In genomic region chr6:149389509-149390297, GRCh38 we compare ENCODE assay signal across 29 cellular contexts. TPM values are rescaled to one million over a fixed set of nuclear protein-coding genes. Genes with fewer than 3 reads are reported as not detected.
DNase-seq lines count a peak whose midpoint lies in the region; ATAC-seq, FAIRE-seq and TF ChIP-seq lines count a peak whose summit lies in the region.
"Had no signal": no experiment of that assay in that cellular context is flagged by ENCODE, and none has a peak within 500 bp of the region (broad histone marks: within the 10 kb centered on the region; RNA-seq: fewer than 3 reads in every experiment).

No MANE protein-coding gene starts in this region.

- H3K4me1 Mint-ChIP-seq in activated T-cell treated with anti-CD3 and anti-CD28 coated beads, Interleukin-2, amount 50 U/mL, for 72 hours (ENCODE audit: low read depth), result peaks cover 84% of the 10 kb centered on the region
- peaks cover 68% of the 10 kb centered on the region for H3K4me1 Mint-ChIP-seq in stimulated activated effector memory CD8-positive, alpha-beta T cell treated with anti-CD3 and anti-CD28 coated beads, Interleukin-12 subunit alpha, Interleukin-12 subunit beta, amount 100 ng/mL, for 72 hours

- H3K36me3 ChIP-seq in heart left ventricle, result peaks cover 0 to 18% (median 0%) of the 10 kb centered on the region in 9 donors
- H3K36me3 ChIP-seq: uterus had no signal

- H3K27ac Mint-ChIP-seq in activated T-cell treated with anti-CD3 and anti-CD28 coated beads, Interleukin-2, amount 50 U/mL, for 72 hours, result peak overlapping the region; percentile 63
- peak overlapping the region; percentile 32 for H3K27ac Mint-ChIP-seq in stimulated activated effector memory CD8-positive, alpha-beta T cell treated with anti-CD3 and anti-CD28 coated beads, Interleukin-12 subunit alpha, Interleukin-12 subunit beta, amount 100 ng/mL, for 72 hours
- H3K27ac Mint-ChIP-seq: activated naive CD8-positive, alpha-beta T cell treated with anti-CD3 and anti-CD28 coated beads, Interleukin-2, amount 50 U/mL, for 24 hours had no signal

- H3K9me3 Mint-ChIP-seq in activated T-cell treated with anti-CD3 and anti-CD28 coated beads, Interleukin-2, amount 50 U/mL, for 72 hours, result peaks cover 6 to 8% of the 10 kb centered on the region in 2 donors
- H3K9me3 Mint-ChIP-seq in stimulated activated effector memory CD8-positive, alpha-beta T cell treated with anti-CD3 and anti-CD28 coated beads, Interleukin-12 subunit alpha, Interleukin-12 subunit beta, amount 100 ng/mL, for 72 hours, result peaks cover 7% of the 10 kb centered on the region

- no peaks in the 10 kb centered on the region for H3K27me3 ChIP-seq in heart left ventricle
- H3K27me3 ChIP-seq: body of pancreas, gastroesophageal sphincter, testis, uterus had no signal

- peak in 1 of 2 donors; percentile 14 for DNase-seq in activated T-cell treated with anti-CD3 and anti-CD28 coated beads, Interleukin-2, amount 50 U/mL, for 72 hours
- no peak for DNase-seq in activated T-cell treated with anti-CD3 and anti-CD28 coated beads for 4 hours
- DNase-seq in NCI-H226, result peak; percentile 12
- DNase-seq in stimulated activated effector memory CD8-positive, alpha-beta T cell treated with anti-CD3 and anti-CD28 coated beads, Interleukin-12 subunit alpha, Interleukin-12 subunit beta, amount 100 ng/mL, for 72 hours (ENCODE audit: low spot score in 2 of 2), result no peak
- DNase-seq in AML-193 (lab: John Stamatoyannopoulos, UW), result no peak
- no peak for DNase-seq in heart left ventricle
- no peak for DNase-seq in D341Med (ENCODE audit: low spot score)
- DNase-seq: activated naive CD8-positive, alpha-beta T cell treated with anti-CD3 and anti-CD28 coated beads, Interleukin-2, amount 50 U/mL, for 24 hours; body of pancreas; cerebellar nuclear complex; HCEC 1CT; hypothalamus; left ventricle myocardium inferior; naive B cell; NCI-H1092 treated with DMSO at 0.1 percent for 48 hours; NCI-H2081; NCI-H345; NCI-H82; nucleus accumbens; OCI-M1; stimulated activated CD4-positive, alpha-beta T cell treated with anti-CD3 and anti-CD28 coated beads, Interleukin-2, amount 100 ng/mL, for 24 hours; testis; uterus had no signal

- TF ChIP-seq CTCF in heart left ventricle (IDR thresholded peaks at IDR 0.05), result no peak

- FAIRE-seq in endometrium (lab: Jason Lieb, UNC), result peak; percentile 68
- FAIRE-seq: HepG2 had no signal

- H3K27ac ChIP-seq in heart left ventricle, result no peak overlapping the region
- H3K27ac ChIP-seq: body of pancreas, gastroesophageal sphincter, left ventricle myocardium inferior, testis had no signal

- WGBS in heart left ventricle, 4 donors, result 84 to 95% (median 87%) methylated on average over 3 of the region's 3 CpGs

- peaks cover 0 to 16% (median 4%) of the 10 kb centered on the region in 12 donors for H3K4me1 ChIP-seq in heart left ventricle
- H3K4me1 ChIP-seq: testis, uterus had no signal

- H3K9me3 ChIP-seq in heart left ventricle, result peaks cover 0 to 4% (median 0%) of the 10 kb centered on the region in 12 donors
- H3K9me3 ChIP-seq: body of pancreas, gastroesophageal sphincter, testis, uterus had no signal

- H3K27me3 Mint-ChIP-seq in activated T-cell treated with anti-CD3 and anti-CD28 coated beads, Interleukin-2, amount 50 U/mL, for 72 hours (ENCODE audit: low read depth), result no peaks in the 10 kb centered on the region
- H3K27me3 Mint-ChIP-seq: activated naive CD8-positive, alpha-beta T cell treated with anti-CD3 and anti-CD28 coated beads, Interleukin-2, amount 50 U/mL, for 24 hours; naive B cell had no signal

- H3K4me3 ChIP-seq in heart left ventricle, result no peak overlapping the region
- H3K4me3 ChIP-seq: body of pancreas, gastroesophageal sphincter, left ventricle myocardium inferior, smooth muscle cell, testis, uterus had no signal

- H3K36me3 Mint-ChIP-seq in activated T-cell treated with anti-CD3 and anti-CD28 coated beads, Interleukin-2, amount 50 U/mL, for 72 hours (ENCODE audit: insufficient read depth in 2 of 2), result peaks cover 28 to 66% of the 10 kb centered on the region in 2 donors
- H3K36me3 Mint-ChIP-seq in stimulated activated effector memory CD8-positive, alpha-beta T cell treated with anti-CD3 and anti-CD28 coated beads, Interleukin-12 subunit alpha, Interleukin-12 subunit beta, amount 100 ng/mL, for 72 hours, result peaks cover 100% of the 10 kb centered on the region

- no peak overlapping the region for H3K4me3 Mint-ChIP-seq in activated T-cell treated with anti-CD3 and anti-CD28 coated beads, Interleukin-2, amount 50 U/mL, for 72 hours
- no peak overlapping the region for H3K4me3 Mint-ChIP-seq in stimulated activated effector memory CD8-positive, alpha-beta T cell treated with anti-CD3 and anti-CD28 coated beads, Interleukin-12 subunit alpha, Interleukin-12 subunit beta, amount 100 ng/mL, for 72 hours
- H3K4me3 Mint-ChIP-seq: activated naive CD8-positive, alpha-beta T cell treated with anti-CD3 and anti-CD28 coated beads, Interleukin-2, amount 50 U/mL, for 24 hours; naive B cell had no signal

- ATAC-seq in activated T-cell treated with anti-CD3 and anti-CD28 coated beads, Interleukin-2, amount 50 U/mL, for 72 hours (replicated peaks in 1 of 2), result peak; percentile 22 to 55
- ATAC-seq in stimulated activated effector memory CD8-positive, alpha-beta T cell treated with anti-CD3 and anti-CD28 coated beads, Interleukin-12 subunit alpha, Interleukin-12 subunit beta, amount 100 ng/mL, for 72 hours, result peak; percentile 54
- ATAC-seq in heart left ventricle, result no peak
- ATAC-seq: activated naive CD8-positive, alpha-beta T cell treated with anti-CD3 and anti-CD28 coated beads, Interleukin-2, amount 50 U/mL, for 24 hours; body of pancreas; gastroesophageal sphincter; HepG2; Right ventricle myocardium inferior had no signal

- TF ChIP-seq POLR2A in heart left ventricle (IDR thresholded peaks at IDR 0.05), result no peak

- intact Hi-C loops in heart left ventricle (cut with DNase I), result loop anchor here in 1 of 10 donors (5.0 kb wide), 1 partner anchor 72 kb away; the partner anchor contains the start of gene TAB2

RNA-seq across cellular contexts. Expression of gene SUMO4, which starts 10.4 kb away (rescaled TPM):
- 1 to 10 TPM; 5.4 to 7.2 TPM for total RNA-seq in activated T-cell treated with anti-CD3 and anti-CD28 coated beads, Interleukin-2, amount 50 U/mL, for 72 hours
- total RNA-seq in heart left ventricle, result 1 to 10 TPM in 1 of 9 donors, under 1 TPM in 7, not detected in 1; 0.26 to 1.5 (median 0.58) TPM
- polyA plus RNA-seq in heart left ventricle, result under 1 TPM in 1 of 2 donors, not detected in 1; 0.50 TPM
- total RNA-seq: epithelial cell of proximal tubule, Right ventricle myocardium inferior had no signal

Comparison
In these comparisons a context has a peak if more than half of its experiments do, and no peak if none do; other contexts are left out.
1. ATAC-seq: peak in activated T-cell treated with anti-CD3 and anti-CD28 coated beads, Interleukin-2, amount 50 U/mL, for 72 hours (2 of 2) and stimulated activated effector memory CD8-positive, alpha-beta T cell treated with anti-CD3 and anti-CD28 coated beads, Interleukin-12 subunit alpha, Interleukin-12 subunit beta, amount 100 ng/mL, for 72 hours (single experiment); none in heart left ventricle (0 of 4).